In genomic region chr12:6330999-6331714, GRCh38 we compare ENCODE assay signal across 12 cellular contexts. TPM values are rescaled to one million over a fixed set of nuclear protein-coding genes. Genes with fewer than 3 reads are reported as not detected.
DNase-seq lines count a peak whose midpoint lies in the region; ATAC-seq and TF ChIP-seq lines count a peak whose summit lies in the region.
"Had no signal": no experiment of that assay in that cellular context is flagged by ENCODE, and none has a peak within 500 bp of the region (broad histone marks: within the 10 kb centered on the region; RNA-seq: fewer than 3 reads in every experiment).

No MANE protein-coding gene starts in this region.

- 73% methylated on average over 4 of the region's 4 CpGs for WGBS in liver
- WGBS in tibial nerve, 2 donors = 49 to 58% methylated on average over 4 of the region's 4 CpGs

- no peak overlapping the region for H3K4me3 ChIP-seq in liver (ENCODE audit: low read depth in 1 of 3, low read length in 3 of 3)
- H3K4me3 ChIP-seq in tibial nerve = no peak overlapping the region

- no peaks in the 10 kb centered on the region for H3K9me3 ChIP-seq in liver (ENCODE audit: control insufficient read depth in 4 of 4, low read length in 3 of 4)
- H3K9me3 ChIP-seq in tibial nerve = no peaks in the 10 kb centered on the region

- no peaks in the 10 kb centered on the region for H3K27me3 Mint-ChIP-seq in activated CD8-positive, alpha-beta memory T cell treated with anti-CD3 and anti-CD28 coated beads, Interleukin-2, amount 10 ng/mL, durations not matched to agents 7 days and 5 days
- no peaks in the 10 kb centered on the region for H3K27me3 Mint-ChIP-seq in activated CD8-positive, alpha-beta T cell treated with anti-CD3 and anti-CD28 coated beads, Interleukin-2, amount 10 ng/mL, durations not matched to agents 7 days and 5 days (ENCODE audit: low read depth)

- H3K4me1 ChIP-seq in liver (ENCODE audit: control insufficient read depth in 4 of 4, insufficient read depth in 4 of 4, low read length in 3 of 4) (peaks cover 6 to 56% (median 33%) of the 10 kb centered on the region in 4 donors), tibial nerve (peaks cover 0 to 100% (median 70%) of the 10 kb centered on the region in 4 donors)

- peak overlapping the region; percentile 21 for H3K27ac Mint-ChIP-seq in activated CD8-positive, alpha-beta memory T cell treated with anti-CD3 and anti-CD28 coated beads, Interleukin-2, amount 10 ng/mL, durations not matched to agents 7 days and 5 days
- peak overlapping the region; percentile 24 for H3K27ac Mint-ChIP-seq in activated CD8-positive, alpha-beta T cell treated with anti-CD3 and anti-CD28 coated beads, Interleukin-2, amount 10 ng/mL, durations not matched to agents 7 days and 5 days

- H3K4me3 Mint-ChIP-seq in activated CD8-positive, alpha-beta memory T cell treated with anti-CD3 and anti-CD28 coated beads, Interleukin-2, amount 10 ng/mL, durations not matched to agents 7 days and 5 days = no peak overlapping the region
- H3K4me3 Mint-ChIP-seq in activated CD8-positive, alpha-beta T cell treated with anti-CD3 and anti-CD28 coated beads, Interleukin-2, amount 10 ng/mL, durations not matched to agents 7 days and 5 days = no peak overlapping the region

- CTCF ChIA-PET in activated CD8-positive, alpha-beta memory T cell treated with anti-CD3 and anti-CD28 coated beads, Interleukin-2, amount 10 ng/mL, durations not matched to agents 7 days and 5 days (lab: Charles Lee) = interaction anchor here (1.2 to 7.2 kb wide), 3 partner anchors 8 to 35 kb away, joined by 3 to 107 read pairs (median 10); partner anchors contain the start of gene TNFRSF1A
- CTCF ChIA-PET in activated CD8-positive, alpha-beta T cell treated with anti-CD3 and anti-CD28 coated beads, Interleukin-2, amount 10 ng/mL, durations not matched to agents 7 days and 5 days (lab: Charles Lee) = interaction anchor here (1.2 to 10.0 kb wide), 5 partner anchors 8 to 206 kb away, joined by 3 to 176 read pairs (median 6); no protein-coding TSS in a partner anchor

- POLR2A ChIA-PET in activated CD8-positive, alpha-beta T cell treated with anti-CD3 and anti-CD28 coated beads, Interleukin-2, amount 10 ng/mL, durations not matched to agents 7 days and 5 days (lab: Charles Lee) = interaction anchor here (0.5 kb wide), 1 partner anchor 1743 kb away, joined by 3 read pairs; no protein-coding TSS in a partner anchor

- TF ChIP-seq RAD21 in liver (IDR thresholded peaks at IDR 0.05) = no peak

- H3K27me3 ChIP-seq in liver (ENCODE audit: control insufficient read depth in 4 of 4, insufficient read depth in 4 of 4, low read length in 3 of 4) = no peaks in the 10 kb centered on the region
- H3K27me3 ChIP-seq in tibial nerve = no peaks in the 10 kb centered on the region

- peak overlapping the region in 1 of 2 donors; percentile 47 for H3K27ac ChIP-seq in liver (ENCODE audit: low read depth in 1 of 2, low read length in 2 of 2)
- H3K27ac ChIP-seq in tibial nerve = peak overlapping the region; percentile 27 to 99 (median 64)

- intact Hi-C loops in posterior vena cava (cut with DNase I) = loop anchor here (5.0 to 10.0 kb wide), 2 partner anchors 134 to 206 kb away; no protein-coding TSS in a partner anchor

- peaks cover 45% of the 10 kb centered on the region for H3K36me3 Mint-ChIP-seq in activated CD8-positive, alpha-beta memory T cell treated with anti-CD3 and anti-CD28 coated beads, Interleukin-2, amount 10 ng/mL, durations not matched to agents 7 days and 5 days
- H3K36me3 Mint-ChIP-seq in activated CD8-positive, alpha-beta T cell treated with anti-CD3 and anti-CD28 coated beads, Interleukin-2, amount 10 ng/mL, durations not matched to agents 7 days and 5 days (ENCODE audit: low read depth) = peaks cover 69% of the 10 kb centered on the region

- TF ChIP-seq EP300 in tibial nerve (IDR thresholded peaks at IDR 0.05) = peak in 1 of 2 donors; percentile 6

- TF ChIP-seq CTCF in liver (IDR thresholded peaks at IDR 0.05; ENCODE audit: low read depth, low read length, missing input control) (no peak), tibial nerve (IDR thresholded peaks at IDR 0.05) (no peak)

- no peak for ATAC-seq in activated CD8-positive, alpha-beta memory T cell treated with anti-CD3 and anti-CD28 coated beads, Interleukin-2, amount 10 ng/mL, durations not matched to agents 7 days and 5 days
- ATAC-seq in activated CD8-positive, alpha-beta T cell treated with anti-CD3 and anti-CD28 coated beads, Interleukin-2, amount 10 ng/mL, durations not matched to agents 7 days and 5 days = no peak
- ATAC-seq in HG03097 (IDR thresholded peaks at IDR 0.05; ENCODE audit: low FRiP score, unreplicated experiment) = no peak

- H3K36me3 ChIP-seq in liver (ENCODE audit: control insufficient read depth in 4 of 4, insufficient read depth in 3 of 4, low read depth in 1 of 4, low read length in 3 of 4) (peaks cover 32 to 59% (median 52%) of the 10 kb centered on the region in 4 donors), tibial nerve (peaks cover 5 to 75% (median 28%) of the 10 kb centered on the region in 3 donors)

- H3K9ac ChIP-seq in liver (ENCODE audit: low read depth in 1 of 2, low read length in 2 of 2) = no peak overlapping the region

- no peak for TF ChIP-seq POLR2A in tibial nerve (IDR thresholded peaks at IDR 0.05)

- H3K9me3 Mint-ChIP-seq in activated CD8-positive, alpha-beta memory T cell treated with anti-CD3 and anti-CD28 coated beads, Interleukin-2, amount 10 ng/mL, durations not matched to agents 7 days and 5 days (ENCODE audit: low read depth) = no peaks in the 10 kb centered on the region
- no peaks in the 10 kb centered on the region for H3K9me3 Mint-ChIP-seq in activated CD8-positive, alpha-beta T cell treated with anti-CD3 and anti-CD28 coated beads, Interleukin-2, amount 10 ng/mL, durations not matched to agents 7 days and 5 days (ENCODE audit: insufficient read depth)

- DNase-seq in activated CD8-positive, alpha-beta memory T cell treated with anti-CD3 and anti-CD28 coated beads, Interleukin-2, amount 10 ng/mL, durations not matched to agents 7 days and 5 days = no peak
- DNase-seq in activated CD8-positive, alpha-beta memory T cell treated with anti-CD3 and anti-CD28 coated beads, Interleukin-2, amount 50 U/mL, for 4 hours = no peak
- DNase-seq in activated CD8-positive, alpha-beta T cell treated with anti-CD3 and anti-CD28 coated beads, Interleukin-2, amount 10 ng/mL, durations not matched to agents 7 days and 5 days = no peak
- DNase-seq in tibial nerve (ENCODE audit: low spot score in 2 of 2) (no peak), OCI-M1 (lab: John Stamatoyannopoulos, UW) (no peak), posterior vena cava (ENCODE audit: low spot score) (no peak)
- DNase-seq: activated T-cell treated with anti-CD3 and anti-CD28 coated beads, Interleukin-2, amount 50 U/mL, for 1 hour; kidney glomerular epithelial cell; NCI-H2227 treated with DMSO at 0.1 percent for 48 hours; stimulated activated naive CD4-positive, alpha-beta T cell treated with Interleukin-2 at 50 U/mL for 16 hours had no signal

- H3K4me1 Mint-ChIP-seq in activated CD8-positive, alpha-beta memory T cell treated with anti-CD3 and anti-CD28 coated beads, Interleukin-2, amount 10 ng/mL, durations not matched to agents 7 days and 5 days = peaks cover 57% of the 10 kb centered on the region
- H3K4me1 Mint-ChIP-seq in activated CD8-positive, alpha-beta T cell treated with anti-CD3 and anti-CD28 coated beads, Interleukin-2, amount 10 ng/mL, durations not matched to agents 7 days and 5 days (ENCODE audit: low read depth) = peaks cover 19% of the 10 kb centered on the region

TF ChIP-seq in liver, 16 proteins besides CTCF, POLR2A, EP300 and RAD21:
- TF ChIP-seq GABPA (IDR thresholded peaks at IDR 0.05 in 1 of 2, conservative IDR thresholded peaks at IDR 0.05 in 1 of 2) (no peak), TAF1 (conservative IDR thresholded peaks at IDR 0.05) (no peak), HNF4A (conservative IDR thresholded peaks at IDR 0.05) (no peak), NR2F2 (IDR thresholded peaks at IDR 0.05) (peak; percentile 72)
TF ChIP-seq in liver: peak in this region for 1.

RNA-seq across cellular contexts. Expression of gene TNFRSF1A, which starts 10.7 kb away (rescaled TPM):
- 10 to 100 TPM; 63.3 to 71.5 TPM for total RNA-seq in activated CD8-positive, alpha-beta memory T cell treated with anti-CD3 and anti-CD28 coated beads, Interleukin-2, amount 10 ng/mL, durations not matched to agents 7 days and 5 days
- total RNA-seq in activated CD8-positive, alpha-beta T cell treated with anti-CD3 and anti-CD28 coated beads, Interleukin-2, amount 10 ng/mL, durations not matched to agents 7 days and 5 days = 10 to 100 TPM; 58.8 to 63.4 TPM
- total RNA-seq in liver (100 to 1,000 TPM in 1 of 2 donors, 10 to 100 TPM in 1; 36.9 to 144 TPM), tibial nerve (100 to 1,000 TPM; 196 to 437 (median 306) TPM), posterior vena cava (100 to 1,000 TPM; 190 to 194 TPM)
- 100 to 1,000 TPM in 1 of 2 donors, 10 to 100 TPM in 1; 56.0 to 121 TPM for polyA plus RNA-seq in liver

RNA-seq across cellular contexts. Expression of gene PLEKHG6, which starts 20.7 kb away (rescaled TPM):
- not detected for total RNA-seq in activated CD8-positive, alpha-beta memory T cell treated with anti-CD3 and anti-CD28 coated beads, Interleukin-2, amount 10 ng/mL, durations not matched to agents 7 days and 5 days
- total RNA-seq in activated CD8-positive, alpha-beta T cell treated with anti-CD3 and anti-CD28 coated beads, Interleukin-2, amount 10 ng/mL, durations not matched to agents 7 days and 5 days = under 1 TPM in 1 of 2 experiments, not detected in 1; 0.47 TPM
- total RNA-seq in liver (1 to 10 TPM; 2.2 to 6.3 TPM), tibial nerve (10 to 100 TPM in 1 of 4 donors, 1 to 10 TPM in 2, not detected in 1; 2.9 to 15.3 (median 7.6) TPM), posterior vena cava (under 1 TPM in 1 of 2 donors, not detected in 1; 0.51 TPM)
- 1 to 10 TPM; 2.4 to 2.7 TPM for polyA plus RNA-seq in liver

RNA-seq across cellular contexts. Expression of gene SCNN1A, which starts 44.2 kb away (rescaled TPM):
- under 1 TPM; 0.49 to 0.58 TPM for total RNA-seq in activated CD8-positive, alpha-beta memory T cell treated with anti-CD3 and anti-CD28 coated beads, Interleukin-2, amount 10 ng/mL, durations not matched to agents 7 days and 5 days
- 1 to 10 TPM in 1 of 2 experiments, under 1 TPM in 1; 0.47 to 1.5 TPM for total RNA-seq in activated CD8-positive, alpha-beta T cell treated with anti-CD3 and anti-CD28 coated beads, Interleukin-2, amount 10 ng/mL, durations not matched to agents 7 days and 5 days
- 1 to 10 TPM in 1 of 2 donors, under 1 TPM in 1; 0.47 to 7.7 TPM for total RNA-seq in liver
- 1 to 10 TPM; 2.2 to 3.5 TPM for polyA plus RNA-seq in liver
- total RNA-seq in tibial nerve = 10 to 100 TPM; 15.9 to 46.5 (median 18.8) TPM
- total RNA-seq in posterior vena cava = 1 to 10 TPM; 1.9 to 3.3 TPM

RNA-seq across cellular contexts. Expression of gene LTBR, which starts 52.8 kb away (rescaled TPM):
- total RNA-seq in activated CD8-positive, alpha-beta memory T cell treated with anti-CD3 and anti-CD28 coated beads, Interleukin-2, amount 10 ng/mL, durations not matched to agents 7 days and 5 days = under 1 TPM; 0.30 to 0.41 TPM
- under 1 TPM in 1 of 2 experiments, not detected in 1; 0.34 TPM for total RNA-seq in activated CD8-positive, alpha-beta T cell treated with anti-CD3 and anti-CD28 coated beads, Interleukin-2, amount 10 ng/mL, durations not matched to agents 7 days and 5 days
- total RNA-seq in liver (10 to 100 TPM; 15.8 to 93.9 TPM), tibial nerve (100 to 1,000 TPM; 119 to 234 (median 151) TPM), posterior vena cava (10 to 100 TPM; 86.4 to 92.5 TPM)
- polyA plus RNA-seq in liver = 100 to 1,000 TPM in 1 of 2 donors, 10 to 100 TPM in 1; 84.1 to 138 TPM
